Comparison of ENCODE assay signal across 15 cellular contexts in the genomic region with DNA sequence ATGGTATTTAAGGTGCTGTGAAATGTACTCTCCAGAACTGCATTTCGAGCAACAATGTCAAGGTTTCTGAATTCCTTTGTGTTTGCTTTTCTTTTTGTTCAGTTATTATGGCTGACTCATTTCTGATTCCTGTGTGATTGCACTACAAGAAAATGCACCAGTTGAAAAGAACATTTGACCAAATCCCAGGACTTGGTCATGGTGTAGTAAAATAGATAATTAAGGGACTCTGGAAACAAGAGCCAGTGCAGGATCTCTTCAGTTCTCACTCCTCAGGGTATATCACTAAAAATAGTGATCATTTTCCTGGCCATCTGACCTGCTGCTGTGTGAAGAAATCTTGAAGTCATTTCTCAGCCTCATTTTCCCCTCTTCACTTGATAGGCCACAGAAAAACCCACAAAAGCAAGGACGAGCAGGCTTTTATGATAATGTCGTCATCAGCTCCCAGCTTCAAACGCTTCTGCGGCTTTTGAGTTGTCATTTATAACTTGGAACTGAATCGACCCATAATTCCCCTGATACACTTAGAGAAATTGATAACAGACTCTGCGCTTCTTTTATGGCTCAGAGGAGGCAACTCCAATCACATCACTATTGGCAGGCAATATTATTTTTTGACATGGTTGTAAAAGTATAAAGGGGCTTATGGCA.
DNase-seq lines count a peak whose midpoint lies in the region; ATAC-seq, FAIRE-seq and TF ChIP-seq lines count a peak whose summit lies in the region.
"Had no signal": no experiment of that assay in that cellular context is flagged by ENCODE, and none has a peak within 500 bp of the region (broad histone marks: within the 10 kb centered on the region; RNA-seq: fewer than 3 reads in every experiment).

No MANE protein-coding gene starts in this region.

- H3K79me2 ChIP-seq in astrocyte (ENCODE audit: insufficient read depth, low read length), result no peaks in the 10 kb centered on the region

- DNase-seq in HS-27A (ENCODE audit: low read depth), result peak; percentile 51
- DNase-seq in astrocyte (ENCODE audit: low read depth), result peak; percentile 89
- peak; percentile 25 for DNase-seq in glomerular visceral epithelial cell (ENCODE audit: extremely low spot score)
- peak; percentile 65 for DNase-seq in stromal cell of bone marrow (ENCODE audit: low read depth)
- DNase-seq: activated CD8-positive, alpha-beta memory T cell treated with anti-CD3 and anti-CD28 coated beads for 24 hours; activated naive CD4-positive, alpha-beta T cell treated with anti-CD3 and anti-CD28 coated beads, Interleukin-2, amount 50 U/mL, for 16 hours; DMS53; dorsolateral prefrontal cortex; hippocampal formation; testis had no signal

- peak; percentile 98 for FAIRE-seq in astrocyte (lab: Jason Lieb, UNC)

- peaks cover 40% of the 10 kb centered on the region for H3K4me1 Mint-ChIP-seq in astrocyte (ENCODE audit: low read depth, unreplicated experiment)
- H3K4me1 Mint-ChIP-seq: IgD-negative memory B cell had no signal

- H3K27me3 Mint-ChIP-seq in astrocyte (ENCODE audit: low read depth, unreplicated experiment), result no peaks in the 10 kb centered on the region
- H3K27me3 Mint-ChIP-seq: IgD-negative memory B cell had no signal

- H3K4me2 ChIP-seq in astrocyte (ENCODE audit: low read length), result peak overlapping the region; percentile 65

- H3K4me3 Mint-ChIP-seq in astrocyte (ENCODE audit: unreplicated experiment), result no peak overlapping the region
- H3K4me3 Mint-ChIP-seq: IgD-negative memory B cell had no signal

- ATAC-seq in GM19328 (IDR thresholded peaks at IDR 0.05; ENCODE audit: unreplicated experiment), result no peak
- no peak for ATAC-seq in HG02840 (IDR thresholded peaks at IDR 0.05; ENCODE audit: low FRiP score, unreplicated experiment)
- ATAC-seq in GM21825 (IDR thresholded peaks at IDR 0.05; ENCODE audit: unreplicated experiment), result no peak

- peak overlapping the region; percentile 5 for H3K4me3 ChIP-seq in astrocyte (ENCODE audit: insufficient read depth, low read depth, low read length)
- H3K4me3 ChIP-seq: dorsolateral prefrontal cortex, prostate gland, testis had no signal

- no peaks in the 10 kb centered on the region for H3K9me3 ChIP-seq in astrocyte (ENCODE audit: insufficient read depth, low read depth, low read length)
- H3K9me3 ChIP-seq: prostate gland, testis had no signal

- no peak for TF ChIP-seq CTCF in astrocyte (IDR thresholded peaks at IDR 0.05; ENCODE audit: insufficient read depth, low read depth, low read length)

- peak overlapping the region; percentile 81 for H3K27ac Mint-ChIP-seq in astrocyte (ENCODE audit: unreplicated experiment)
- H3K27ac Mint-ChIP-seq: IgD-negative memory B cell had no signal

- no peaks in the 10 kb centered on the region for H3K27me3 ChIP-seq in astrocyte (ENCODE audit: insufficient read depth, low read length)
- H3K27me3 ChIP-seq: dorsolateral prefrontal cortex, testis had no signal

- H3K36me3 ChIP-seq in astrocyte (ENCODE audit: insufficient read depth, low read length), result no peaks in the 10 kb centered on the region
- H3K36me3 ChIP-seq: prostate gland had no signal

- H3K36me3 Mint-ChIP-seq in astrocyte (ENCODE audit: low read depth, unreplicated experiment), result no peaks in the 10 kb centered on the region

- H4K20me1 ChIP-seq in astrocyte (ENCODE audit: insufficient read depth, low read length), result no peaks in the 10 kb centered on the region

- H3K9me3 Mint-ChIP-seq in astrocyte (ENCODE audit: unreplicated experiment), result no peaks in the 10 kb centered on the region
- H3K9me3 Mint-ChIP-seq: IgD-negative memory B cell had no signal

- peak overlapping the region; percentile 1 for H2AFZ ChIP-seq in astrocyte (ENCODE audit: low read depth, low read length)

- peak overlapping the region; percentile 80 for H3K27ac ChIP-seq in astrocyte (ENCODE audit: low read depth, low read length)
- H3K27ac ChIP-seq: dorsolateral prefrontal cortex, prostate gland, testis had no signal

- peak overlapping the region; percentile 62 for H3K9ac ChIP-seq in astrocyte (ENCODE audit: low read length)

- peaks cover 39% of the 10 kb centered on the region for H3K4me1 ChIP-seq in astrocyte (ENCODE audit: insufficient read depth, low read length)
- H3K4me1 ChIP-seq: prostate gland, testis had no signal

Comparison
In these comparisons a context has a peak if more than half of its experiments do, and no peak if none do; other contexts are left out.
1. DNase-seq: peak in every context shown above with its lines; median percentile 89 in astrocyte; 65 in stromal cell of bone marrow; 51 in HS-27A; 25 in glomerular visceral epithelial cell.